ENCODE assay signal across 25 cellular contexts in the genomic region with DNA sequence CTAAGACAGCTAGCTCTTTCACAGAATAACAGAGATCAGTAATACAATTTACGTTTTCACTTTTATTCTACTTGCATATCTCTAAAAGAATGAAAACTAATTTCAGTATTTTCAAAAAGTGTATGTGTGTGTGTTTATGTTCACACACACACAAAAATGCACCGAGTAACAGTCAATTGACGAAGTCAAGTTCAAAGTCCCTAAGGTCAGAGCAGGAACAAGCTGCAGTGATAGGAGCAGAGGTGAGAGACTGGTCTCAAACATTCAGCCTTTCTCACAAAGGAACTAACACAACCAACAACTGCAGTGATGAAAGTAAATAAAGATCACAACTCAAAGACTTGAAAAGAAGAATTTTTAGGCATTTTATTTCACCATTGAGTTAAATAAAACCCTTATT.
DNase-seq lines count a peak whose midpoint lies in the region; ATAC-seq, FAIRE-seq and TF ChIP-seq lines count a peak whose summit lies in the region.
"Had no signal": no experiment of that assay in that cellular context is flagged by ENCODE, and none has a peak within 500 bp of the region (broad histone marks: within the 10 kb centered on the region; RNA-seq: fewer than 3 reads in every experiment).

No MANE protein-coding gene starts in this region.

- ATAC-seq in A549 = no peak
- ATAC-seq in left lobe of liver = peak; percentile 97
- no peak for ATAC-seq in HG02571 (IDR thresholded peaks at IDR 0.05; ENCODE audit: unreplicated experiment)
- ATAC-seq in GM18870 (IDR thresholded peaks at IDR 0.05; ENCODE audit: unreplicated experiment) = no peak
- ATAC-seq: GM23338, HCT116 had no signal

- H4K5ac ChIP-seq in mesendoderm (ENCODE audit: low read length) = no peak overlapping the region

- no peak overlapping the region for H2BK15ac ChIP-seq in mesendoderm (replicated peaks; ENCODE audit: low read depth)

- no peak overlapping the region for H4K8ac ChIP-seq in mesendoderm (ENCODE audit: low read depth, low read length)

- no peak overlapping the region for H3K27ac ChIP-seq in A549
- H3K27ac ChIP-seq in mesendoderm (ENCODE audit: low read depth, low read length) = no peak overlapping the region
- H3K27ac ChIP-seq: BLaER1 treated with 17β-estradiol and CSF1 and Interleukin-3, amounts not matched to agents 10 nM and 100 nM had no signal

- H3K79me1 ChIP-seq in mesendoderm (ENCODE audit: low read length) = no peaks in the 10 kb centered on the region

- 48% methylated on average over 3 of the region's 3 CpGs for WGBS in A549 (ENCODE audit: missing lambda C conversion rate)
- no CpG with 5 or more reads among the region's 3 CpGs for WGBS in mesendoderm (ENCODE audit: extremely low coverage, insufficient coverage, low lambda C conversion rate)

- no peak overlapping the region for H2AK5ac ChIP-seq in mesendoderm (ENCODE audit: low read length)

- no peak for TF ChIP-seq CTCF in A549 (IDR thresholded peaks at IDR 0.05)

- no peak overlapping the region for H3K23ac ChIP-seq in mesendoderm (ENCODE audit: low read length)

- no peak overlapping the region for H3K56ac ChIP-seq in mesendoderm (ENCODE audit: low read length)

- H3K36me3 ChIP-seq in mesendoderm (ENCODE audit: control insufficient read depth, insufficient read depth, low read length) = no peaks in the 10 kb centered on the region
- H3K36me3 ChIP-seq: BE2C; BLaER1 treated with 17β-estradiol and CSF1 and Interleukin-3, amounts not matched to agents 10 nM and 100 nM had no signal

- no peak for FAIRE-seq in A549 (lab: Jason Lieb, UNC)
- FAIRE-seq: A204.1, D721Med, GM12891, GM19239 had no signal

- no peak for TF ChIP-seq POLR2A in A549 (IDR thresholded peaks at IDR 0.05; ENCODE audit: low read length)

- H3K4me1 ChIP-seq in A549 (0 out of 3 replicates have a peak, but pooled peaks cover 4% of the 10 kb centered on the region), mesendoderm (ENCODE audit: control insufficient read depth, low read depth, low read length) (no peaks in the 10 kb centered on the region)
- H3K4me1 ChIP-seq: BLaER1 treated with 17β-estradiol and CSF1 and Interleukin-3, amounts not matched to agents 10 nM and 100 nM had no signal

- H3K9ac ChIP-seq in mesendoderm (ENCODE audit: low read length) = no peak overlapping the region
- H3K9ac ChIP-seq: BLaER1 treated with 17β-estradiol and CSF1 and Interleukin-3, amounts not matched to agents 10 nM and 100 nM had no signal

- H3K4me3 ChIP-seq in A549 (no peak overlapping the region), mesendoderm (ENCODE audit: low read length) (no peak overlapping the region)
- H3K4me3 ChIP-seq: BLaER1 treated with 17β-estradiol and CSF1 and Interleukin-3, amounts not matched to agents 10 nM and 100 nM; GM23338 had no signal

- H3K18ac ChIP-seq in mesendoderm (ENCODE audit: low read length) = no peak overlapping the region

- H2BK5ac ChIP-seq in mesendoderm (ENCODE audit: low read length) = no peak overlapping the region

- no peak overlapping the region for H3K4ac ChIP-seq in mesendoderm (ENCODE audit: low read depth, low read length)

- no peaks in the 10 kb centered on the region for H3K27me3 ChIP-seq in mesendoderm (ENCODE audit: insufficient read depth, low read length, poor library complexity)
- H3K27me3 ChIP-seq: BE2C; BLaER1 treated with 17β-estradiol and CSF1 and Interleukin-3, amounts not matched to agents 10 nM and 100 nM had no signal

- H3K9me3 ChIP-seq in A549 = no peaks in the 10 kb centered on the region
- H3K9me3 ChIP-seq: BE2C had no signal

- no peaks in the 10 kb centered on the region for H3K79me2 ChIP-seq in mesendoderm (ENCODE audit: control insufficient read depth, insufficient read depth, low read length)

- DNase-seq in A549 (ENCODE audit: low read depth in 1 of 2, low spot score in 1 of 2) = no peak
- DNase-seq in HuH-7 (ENCODE audit: low spot score) = peak; percentile 10
- DNase-seq in left lobe of liver (ENCODE audit: low spot score) = no peak
- DNase-seq in mesendoderm = peak; percentile 33
- no peak for DNase-seq in effector CD8-positive, alpha-beta T cell (lab: John Stamatoyannopoulos, UW)
- no peak for DNase-seq in 8988T
- DNase-seq: ACHN; AML-193; BE2C; CD4-positive, alpha-beta T cell; CD8-positive, alpha-beta memory T cell; DMS 273 treated with DMSO at 0.1 percent for 48 hours; DMS53; DMS79 treated with DMSO at 0.1 percent for 48 hours; GF-D8; H9 had no signal

- CTCF ChIA-PET in A549 (lab: Yijun Ruan, JAX) = interaction anchor here (0.6 to 1.5 kb wide), 2 partner anchors 9 to 13 kb away, joined by 3 read pairs; no protein-coding TSS in a partner anchor

- POLR2A ChIA-PET in A549 (lab: Yijun Ruan, JAX) = interaction anchor here (0.6 kb wide), 1 partner anchor 258 kb away, joined by 3 read pairs; no protein-coding TSS in a partner anchor

- no peak for TF ChIP-seq RAD21 in A549 (conservative IDR thresholded peaks at IDR 0.05 in 1 of 2, IDR thresholded peaks at IDR 0.05 in 1 of 2)

- no peak overlapping the region for H2BK120ac ChIP-seq in mesendoderm (ENCODE audit: low read depth, low read length)

- H3K4me2 ChIP-seq in A549 (peak overlapping the region; percentile 23; the same call in 1 of the 3 replicates), mesendoderm (ENCODE audit: low read length) (no peak overlapping the region)
- H3K4me2 ChIP-seq: BLaER1 treated with 17β-estradiol and CSF1 and Interleukin-3, amounts not matched to agents 10 nM and 100 nM; GM23338 had no signal

- no peak for TF ChIP-seq EP300 in A549 (IDR thresholded peaks at IDR 0.05)

TF ChIP-seq in A549, 52 proteins besides CTCF, POLR2A, EP300 and RAD21:
- TF ChIP-seq PHF8 (IDR thresholded peaks at IDR 0.05; ENCODE audit: borderline replicate concordance, low read depth) (no peak), NFE2L2 (conservative IDR thresholded peaks at IDR 0.05; ENCODE audit: low read length) (no peak), JUNB (IDR thresholded peaks at IDR 0.05) (no peak), EHF (CRISPR knock-in tag; IDR thresholded peaks at IDR 0.05) (no peak), ZFP36 (IDR thresholded peaks at IDR 0.05; ENCODE audit: borderline replicate concordance, partially characterized antibody) (no peak), CHD4 (IDR thresholded peaks at IDR 0.05; ENCODE audit: borderline replicate concordance) (no peak), MAFK (IDR thresholded peaks at IDR 0.05; ENCODE audit: partially characterized antibody) (no peak), NPAS2 (CRISPR knock-in tag; IDR thresholded peaks at IDR 0.05; ENCODE audit: borderline replicate concordance) (no peak), TFCP2L1 (CRISPR knock-in tag; IDR thresholded peaks at IDR 0.05) (no peak), TP53 (CRISPR knock-in tag; IDR thresholded peaks at IDR 0.05) (no peak), CBX2 (IDR thresholded peaks at IDR 0.05; ENCODE audit: borderline replicate concordance, low read depth) (no peak), ESRRA (IDR thresholded peaks at IDR 0.05; ENCODE audit: borderline replicate concordance, low read length) (no peak)
- TF ChIP-seq, protein P1, sequence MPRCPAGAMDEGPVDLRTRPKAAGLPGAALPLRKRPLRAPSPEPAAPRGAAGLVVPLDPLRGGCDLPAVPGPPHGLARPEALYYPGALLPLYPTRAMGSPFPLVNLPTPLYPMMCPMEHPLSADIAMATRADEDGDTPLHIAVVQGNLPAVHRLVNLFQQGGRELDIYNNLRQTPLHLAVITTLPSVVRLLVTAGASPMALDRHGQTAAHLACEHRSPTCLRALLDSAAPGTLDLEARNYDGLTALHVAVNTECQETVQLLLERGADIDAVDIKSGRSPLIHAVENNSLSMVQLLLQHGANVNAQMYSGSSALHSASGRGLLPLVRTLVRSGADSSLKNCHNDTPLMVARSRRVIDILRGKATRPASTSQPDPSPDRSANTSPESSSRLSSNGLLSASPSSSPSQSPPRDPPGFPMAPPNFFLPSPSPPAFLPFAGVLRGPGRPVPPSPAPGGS (IDR thresholded peaks at IDR 0.05) = no peak
- TF ChIP-seq, protein P2, sequence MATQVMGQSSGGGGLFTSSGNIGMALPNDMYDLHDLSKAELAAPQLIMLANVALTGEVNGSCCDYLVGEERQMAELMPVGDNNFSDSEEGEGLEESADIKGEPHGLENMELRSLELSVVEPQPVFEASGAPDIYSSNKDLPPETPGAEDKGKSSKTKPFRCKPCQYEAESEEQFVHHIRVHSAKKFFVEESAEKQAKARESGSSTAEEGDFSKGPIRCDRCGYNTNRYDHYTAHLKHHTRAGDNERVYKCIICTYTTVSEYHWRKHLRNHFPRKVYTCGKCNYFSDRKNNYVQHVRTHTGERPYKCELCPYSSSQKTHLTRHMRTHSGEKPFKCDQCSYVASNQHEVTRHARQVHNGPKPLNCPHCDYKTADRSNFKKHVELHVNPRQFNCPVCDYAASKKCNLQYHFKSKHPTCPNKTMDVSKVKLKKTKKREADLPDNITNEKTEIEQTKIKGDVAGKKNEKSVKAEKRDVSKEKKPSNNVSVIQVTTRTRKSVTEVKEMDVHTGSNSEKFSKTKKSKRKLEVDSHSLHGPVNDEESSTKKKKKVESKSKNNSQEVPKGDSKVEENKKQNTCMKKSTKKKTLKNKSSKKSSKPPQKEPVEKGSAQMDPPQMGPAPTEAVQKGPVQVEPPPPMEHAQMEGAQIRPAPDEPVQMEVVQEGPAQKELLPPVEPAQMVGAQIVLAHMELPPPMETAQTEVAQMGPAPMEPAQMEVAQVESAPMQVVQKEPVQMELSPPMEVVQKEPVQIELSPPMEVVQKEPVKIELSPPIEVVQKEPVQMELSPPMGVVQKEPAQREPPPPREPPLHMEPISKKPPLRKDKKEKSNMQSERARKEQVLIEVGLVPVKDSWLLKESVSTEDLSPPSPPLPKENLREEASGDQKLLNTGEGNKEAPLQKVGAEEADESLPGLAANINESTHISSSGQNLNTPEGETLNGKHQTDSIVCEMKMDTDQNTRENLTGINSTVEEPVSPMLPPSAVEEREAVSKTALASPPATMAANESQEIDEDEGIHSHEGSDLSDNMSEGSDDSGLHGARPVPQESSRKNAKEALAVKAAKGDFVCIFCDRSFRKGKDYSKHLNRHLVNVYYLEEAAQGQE (IDR thresholded peaks at IDR 0.05) = no peak

Comparison
In these comparisons a context has a peak if more than half of its experiments do, and no peak if none do; other contexts are left out.
1. DNase-seq: peak in HuH-7 (single experiment) and mesendoderm (single experiment); none in A549 (0 of 2), left lobe of liver (single experiment), effector CD8-positive, alpha-beta T cell (single experiment) and 8988T (single experiment).